Comparison of ENCODE assay signal across 11 cellular contexts in genomic region chr1:21655748-21656147, GRCh38. TPM values are rescaled to one million over a fixed set of nuclear protein-coding genes. Genes with fewer than 3 reads are reported as not detected.
DNase-seq lines count a peak whose midpoint lies in the region; FAIRE-seq and TF ChIP-seq lines count a peak whose summit lies in the region.
"Had no signal": no experiment of that assay in that cellular context is flagged by ENCODE, and none has a peak within 500 bp of the region (broad histone marks: within the 10 kb centered on the region; RNA-seq: fewer than 3 reads in every experiment).

No MANE protein-coding gene starts in this region.

- H2AFZ ChIP-seq in keratinocyte (ENCODE audit: control insufficient read depth, low read length): no peak overlapping the region

- H3K4me1 Mint-ChIP-seq in activated CD4-positive, alpha-beta memory T cell treated with anti-CD3 and anti-CD28 coated beads, Interleukin-2, amount 10 ng/mL, durations not matched to agents 7 days and 5 days: peaks cover 20% of the 10 kb centered on the region

- no peak overlapping the region for H3K9ac ChIP-seq in keratinocyte (ENCODE audit: control insufficient read depth, extremely low read depth, insufficient read depth, low read length)

- H3K79me2 ChIP-seq in keratinocyte (ENCODE audit: control insufficient read depth, insufficient read depth, low read length): no peaks in the 10 kb centered on the region

- H3K4me2 ChIP-seq in keratinocyte (ENCODE audit: control insufficient read depth, extremely low read depth, insufficient read depth, low read depth, low read length): no peak overlapping the region

- H3K4me3 ChIP-seq in HFF-Myc (replicated peaks; ENCODE audit: low read depth, low read length) (no peak overlapping the region), keratinocyte (ENCODE audit: control insufficient read depth in 2 of 3, extremely low read depth in 1 of 3, insufficient read depth in 2 of 3, low read depth in 1 of 3, low read length in 3 of 3) (no peak overlapping the region)
- H3K4me3 ChIP-seq: transverse colon had no signal

- no peaks in the 10 kb centered on the region for H3K36me3 ChIP-seq in keratinocyte (ENCODE audit: control insufficient read depth in 2 of 2, extremely low read depth in 1 of 2, insufficient read depth in 2 of 2, low read length in 2 of 2)
- H3K36me3 ChIP-seq: transverse colon had no signal

- H3K27me3 Mint-ChIP-seq in activated CD4-positive, alpha-beta memory T cell treated with anti-CD3 and anti-CD28 coated beads, Interleukin-2, amount 10 ng/mL, durations not matched to agents 7 days and 5 days: peaks cover 34% of the 10 kb centered on the region

- dilution Hi-C loops in keratinocyte (cut with MboI; ENCODE audit: extremely low pct_ligation_motif_present, low sequenced_read_pairs): no loop called here

- H3K9me3 Mint-ChIP-seq in activated CD4-positive, alpha-beta memory T cell treated with anti-CD3 and anti-CD28 coated beads, Interleukin-2, amount 10 ng/mL, durations not matched to agents 7 days and 5 days: no peaks in the 10 kb centered on the region

- no peak overlapping the region for H3K4me3 Mint-ChIP-seq in activated CD4-positive, alpha-beta memory T cell treated with anti-CD3 and anti-CD28 coated beads, Interleukin-2, amount 10 ng/mL, durations not matched to agents 7 days and 5 days

- peak; percentile 32 for DNase-seq in COLO668 (lab: John Stamatoyannopoulos, UW; ENCODE audit: unreplicated experiment)
- no peak for DNase-seq in HFF-Myc (ENCODE audit: extremely low read depth, low read depth)
- peak; percentile 27 for DNase-seq in UCSD-AML1 (lab: John Stamatoyannopoulos, UW; ENCODE audit: unreplicated experiment)
- DNase-seq in keratinocyte (ENCODE audit: low read depth, low spot score): peak; percentile 23
- DNase-seq in activated CD4-positive, alpha-beta memory T cell treated with anti-CD3 and anti-CD28 coated beads, Interleukin-2, amount 10 ng/mL, durations not matched to agents 7 days and 5 days: no peak
- DNase-seq in GF-D8 (lab: John Stamatoyannopoulos, UW): no peak
- DNase-seq in NCI-H526 treated with DMSO at 0.1 percent for 48 hours (lab: John Stamatoyannopoulos, UW): no peak
- no peak for DNase-seq in SHP77 treated with DMSO at 0.1 percent for 48 hours (lab: John Stamatoyannopoulos, UW)
- DNase-seq: activated naive CD4-positive, alpha-beta T cell treated with anti-CD3 and anti-CD28 coated beads, Interleukin-2, amount 50 U/mL, for 16 hours; NK-92 treated with Interleukin-12 subunit alpha and Interleukin-12 subunit beta, amount 100 ng/mL, for 24 hours; transverse colon had no signal

- peaks cover 26% of the 10 kb centered on the region for H3K27me3 ChIP-seq in keratinocyte (ENCODE audit: control insufficient read depth, extremely low read depth, insufficient read depth, low read length)

- peak; percentile 6 for TF ChIP-seq CTCF in HFF-Myc (IDR thresholded peaks at IDR 0.05; ENCODE audit: low read depth, low read length, missing control alignments)
- TF ChIP-seq CTCF in keratinocyte (optimal IDR thresholded peaks at IDR 0.05 in 1 of 3, IDR thresholded peaks at IDR 0.05 in 1 of 3, conservative IDR thresholded peaks at IDR 0.05 in 1 of 3; ENCODE audit: extremely low read depth in 1 of 3, insufficient read depth in 2 of 3, low read length in 3 of 3): peak; percentile 54 to 64 (median 56)

- peak; percentile 84 for FAIRE-seq in keratinocyte (lab: Jason Lieb, UNC)

- POLR2A ChIA-PET in activated CD4-positive, alpha-beta memory T cell treated with anti-CD3 and anti-CD28 coated beads, Interleukin-2, amount 10 ng/mL, durations not matched to agents 7 days and 5 days (lab: Charles Lee): no interaction called here

- H3K27ac ChIP-seq in keratinocyte (ENCODE audit: control insufficient read depth, insufficient read depth, low read length): no peak overlapping the region
- H3K27ac ChIP-seq: transverse colon had no signal

- no peaks in the 10 kb centered on the region for H4K20me1 ChIP-seq in keratinocyte (ENCODE audit: control insufficient read depth, extremely low read depth, insufficient read depth, low read length)

- CTCF ChIA-PET in activated CD4-positive, alpha-beta memory T cell treated with anti-CD3 and anti-CD28 coated beads, Interleukin-2, amount 10 ng/mL, durations not matched to agents 7 days and 5 days (lab: Charles Lee): no interaction called here

- H3K4me1 ChIP-seq in keratinocyte (ENCODE audit: control insufficient read depth, extremely low read depth, insufficient read depth, low read length): peaks cover 8% of the 10 kb centered on the region

- no peaks in the 10 kb centered on the region for H3K9me3 ChIP-seq in keratinocyte (ENCODE audit: control insufficient read depth, low read depth, low read length)
- H3K9me3 ChIP-seq: transverse colon had no signal

- no peaks in the 10 kb centered on the region for H3K9me1 ChIP-seq in keratinocyte (ENCODE audit: control insufficient read depth, extremely low read depth, insufficient read depth, low read length)

- no peak overlapping the region for H3K27ac Mint-ChIP-seq in activated CD4-positive, alpha-beta memory T cell treated with anti-CD3 and anti-CD28 coated beads, Interleukin-2, amount 10 ng/mL, durations not matched to agents 7 days and 5 days

- H3K36me3 Mint-ChIP-seq in activated CD4-positive, alpha-beta memory T cell treated with anti-CD3 and anti-CD28 coated beads, Interleukin-2, amount 10 ng/mL, durations not matched to agents 7 days and 5 days (ENCODE audit: low read depth): no peaks in the 10 kb centered on the region

RNA-seq across cellular contexts. Expression of gene RAP1GAP, which starts 13.4 kb away (rescaled TPM):
- polyA plus RNA-seq in keratinocyte: 0.95 to 1.6 TPM (median 1.1 TPM) in 3 replicates
- 2.8 TPM for polyA plus RNA-seq in keratinocyte (2011; ENCODE audit: low read depth)
- polyA plus RNA-seq in keratinocyte (2011; cell fraction: cytosol; rRNA removed): 1.5 TPM in 2 replicates
- 1.4 and 1.9 TPM in 2 replicates for polyA plus RNA-seq in keratinocyte (2011; cell fraction: nucleus; rRNA removed)
- polyA plus RNA-seq in keratinocyte (2012; ENCODE audit: low replicate concordance): 1.1 and 4.3 TPM in 2 replicates
- 1.9 to 3.3 TPM (median 2.1 TPM) in 3 replicates for polyA minus RNA-seq in keratinocyte
- polyA minus RNA-seq in keratinocyte (2011; cell fraction: cytosol; rRNA and poly(A)+ RNA removed): 2.7 TPM
- polyA minus RNA-seq in keratinocyte (2011; cell fraction: nucleus; rRNA and poly(A)+ RNA removed): 0.74 and 1.2 TPM in 2 replicates
- under 1 TPM in 1 of 2 experiments, not detected in 1; 0.15 TPM for total RNA-seq in activated CD4-positive, alpha-beta memory T cell treated with anti-CD3 and anti-CD28 coated beads, Interleukin-2, amount 10 ng/mL, durations not matched to agents 7 days and 5 days

Comparison
In these comparisons a context has a peak if more than half of its experiments do, and no peak if none do; other contexts are left out.
1. DNase-seq: peak in COLO668 (single experiment), UCSD-AML1 (single experiment) and keratinocyte (single experiment); none in HFF-Myc (single experiment), activated CD4-positive, alpha-beta memory T cell treated with anti-CD3 and anti-CD28 coated beads, Interleukin-2, amount 10 ng/mL, durations not matched to agents 7 days and 5 days (single experiment), GF-D8 (single experiment), NCI-H526 treated with DMSO at 0.1 percent for 48 hours (single experiment) and SHP77 treated with DMSO at 0.1 percent for 48 hours (single experiment).